In the genomic region with DNA sequence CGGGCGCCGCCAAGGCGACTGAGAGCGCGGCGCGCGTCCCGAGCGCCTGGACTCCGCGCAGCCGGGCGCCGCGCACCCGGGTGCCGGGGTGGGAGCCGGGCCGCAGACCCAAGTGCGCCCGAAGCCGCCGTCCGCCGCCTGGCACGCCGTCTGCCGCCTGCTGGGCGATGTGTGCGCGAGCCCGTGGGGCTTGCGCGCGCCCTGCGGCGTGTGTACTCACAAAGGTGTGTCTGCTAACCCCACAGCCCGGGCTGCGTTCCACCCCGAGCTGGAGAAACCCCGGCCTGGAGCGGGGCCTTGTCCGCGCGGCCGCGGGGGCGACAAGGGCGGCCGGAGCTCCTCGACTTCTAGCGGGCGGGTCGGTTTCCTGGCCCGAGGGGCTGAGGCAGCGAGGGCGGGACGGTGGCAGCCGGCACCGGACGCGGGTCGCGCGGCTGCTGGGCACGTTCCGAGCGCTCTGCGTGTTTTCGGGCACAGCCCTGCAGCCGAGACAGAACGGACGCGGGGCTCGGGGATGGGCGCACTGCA, we compare ENCODE assay signal across 8 cellular contexts. TPM values are rescaled to one million over a fixed set of nuclear protein-coding genes. Genes with fewer than 3 reads are reported as not detected.
A peak's percentile ranks its signal among the peaks of the same experiment; 100 is the strongest.
DNase-seq lines count a peak whose midpoint lies in the region; ATAC-seq, FAIRE-seq and TF ChIP-seq lines count a peak whose summit lies in the region.

No MANE protein-coding gene starts in this region.

- CTCF ChIA-PET in K562 (lab: Yijun Ruan, JAX; ENCODE audit: low intra/inter-chr PET ratio), result no interaction called here

- DNase-seq in GM06990 (ENCODE audit: extremely low read depth, insufficient read length), result peak; percentile 87
- DNase-seq in GOT3 (lab: John Stamatoyannopoulos, UW), result peak; percentile 54
- DNase-seq in T1000 (lab: John Stamatoyannopoulos, UW), result peak; percentile 68
- DNase-seq in K562 (ENCODE audit: extremely low read depth in 1 of 4, low spot score in 3 of 4), result peak; percentile 17 to 33 (median 26)
- no peak for DNase-seq in iPS DF 6.9 (ENCODE audit: low read depth, low spot score)
- peak; percentile 44 to 60 for DNase-seq in gastrocnemius medialis

- TF ChIP-seq RAD21 in K562 (CRISPR knock-in tag; conservative IDR thresholded peaks at IDR 0.05 in 1 of 2, IDR thresholded peaks at IDR 0.05 in 1 of 2), result no peak

- peaks cover 26% of the 10 kb centered on the region for H4K20me1 ChIP-seq in K562 (replicated peaks; ENCODE audit: control insufficient read depth, insufficient read depth, low read length)

- FAIRE-seq in K562 (lab: Jason Lieb, UNC), result no peak

- POLR2A ChIA-PET in K562 (lab: Yijun Ruan, JAX), result interaction anchor here (0.6 to 1.6 kb wide), 2 partner anchors 9 to 17 kb away, joined by 3 to 4 read pairs; no protein-coding TSS in a partner anchor

- TF ChIP-seq POLR2A in K562 (conservative IDR thresholded peaks at IDR 0.05) (no peak), gastrocnemius medialis (IDR thresholded peaks at IDR 0.05) (no peak)

- H3K4me2 ChIP-seq in K562 (ENCODE audit: insufficient read depth, low read length), result peak overlapping the region; percentile 76

- TF ChIP-seq CTCF in GM06990 (IDR thresholded peaks at IDR 0.05; ENCODE audit: insufficient read depth, low read length, poor library complexity, severe bottlenecking) (no peak), LNCAP (IDR thresholded peaks at IDR 0.05) (peak; percentile 46), K562 (IDR thresholded peaks at IDR 0.05 in 2 of 3, conservative IDR thresholded peaks at IDR 0.05 in 1 of 3; ENCODE audit: insufficient read depth in 2 of 3, low read depth in 1 of 3, low read length in 3 of 3) (no peak), gastrocnemius medialis (IDR thresholded peaks at IDR 0.05 in 4 of 5, conservative IDR thresholded peaks at IDR 0.05 in 1 of 5) (peak; percentile 16 to 67 (median 57))

- H3K9me1 ChIP-seq in K562 (ENCODE audit: control insufficient read depth, insufficient read depth, low read length), result no peaks in the 10 kb centered on the region

- intact Hi-C loops in K562 (cut with micrococcal nuclease), result loop anchor here (5.0 kb wide), 1 partner anchor 169 kb away; the partner anchor contains the start of gene SMIM15
- intact Hi-C loops in gastrocnemius medialis (cut with DNase I; ENCODE audit: low total_unique reads), result loop anchor here (1.0 to 5.0 kb wide), 5 partner anchors 28 to 976 kb away; partner anchors contain the start of genes KIF2A and SMIM15

- H3K79me2 ChIP-seq in K562 (ENCODE audit: control insufficient read depth, insufficient read depth, low read length), result no peaks in the 10 kb centered on the region

- BruUV-seq in K562 (replicated peaks; lab: Mats Ljungman, UMichigan), result no TSS peak

- H3K4me3 ChIP-seq in GM06990 (replicated peaks; ENCODE audit: low read depth, low read length) (peak overlapping the region; percentile 77), K562 (peak overlapping the region; percentile 49), iPS DF 6.9 (ENCODE audit: low read length) (peak overlapping the region; percentile 82), gastrocnemius medialis (peak overlapping the region; percentile 82 to 100 (median 91))

- H3K36me3 ChIP-seq in GM06990 (ENCODE audit: control insufficient read depth, insufficient read depth, low read length), result no peaks in the 10 kb centered on the region
- no peaks in the 10 kb centered on the region for H3K36me3 ChIP-seq in K562 (ENCODE audit: control insufficient read depth, insufficient read depth, low read length)
- no peaks in the 10 kb centered on the region for H3K36me3 ChIP-seq in iPS DF 6.9 (ENCODE audit: control insufficient read depth, insufficient read depth, low read length)
- no peaks in the 10 kb centered on the region for H3K36me3 ChIP-seq in gastrocnemius medialis

- in situ Hi-C loops in K562 (cut with MboI) (no loop called here), gastrocnemius medialis (cut with MboI; ENCODE audit: low sequenced_read_pairs in 4 of 4) (loop anchor here in 3 of 4 donors (25.0 kb wide), 2 partner anchors 169 to 394 kb away; partner anchors contain the start of genes SMIM15 (in 2 of the 3), ERCC8 (in 1 of the 3) and NDUFAF2 (in 1 of the 3))

- TF ChIP-seq EP300 in K562 (IDR thresholded peaks at IDR 0.05; ENCODE audit: low read length), result no peak

- peak overlapping the region in 1 of 2 experiments; percentile 87; a peak in 2 of 4 replicates for H3K9ac ChIP-seq in K562 (ENCODE audit: insufficient read depth in 1 of 2, low read depth in 2 of 2, low read length in 2 of 2)

- no peaks in the 10 kb centered on the region; the same call in none of the 2 replicates for H3K27me3 ChIP-seq in GM06990 (replicated peaks; ENCODE audit: control insufficient read depth, insufficient read depth, low read length)
- H3K27me3 ChIP-seq in K562 (ENCODE audit: control insufficient read depth in 2 of 2, insufficient read depth in 2 of 2, low read length in 2 of 2), result peaks cover 44 to 56% of the 10 kb centered on the region in 2 experiments
- peaks cover 42% of the 10 kb centered on the region for H3K27me3 ChIP-seq in iPS DF 6.9 (ENCODE audit: control insufficient read depth, insufficient read depth, low read length)
- H3K27me3 ChIP-seq in gastrocnemius medialis, result no peaks in the 10 kb centered on the region

- H2AFZ ChIP-seq in K562 (ENCODE audit: low read depth, low read length), result peak overlapping the region; percentile 77

- 2% methylated on average over 37 of the region's 78 CpGs for WGBS in K562 (ENCODE audit: insufficient coverage, low coverage, missing lambda C conversion rate)
- whole genome bisulfite sequencing in iPS DF 6.9 (ENCODE audit: insufficient coverage, insufficient read length), result no CpG with 5 or more reads among the region's 78 CpGs

- H3K27ac ChIP-seq in K562 (ENCODE audit: extremely low read depth, low read depth, low read length), result no peak overlapping the region
- H3K27ac ChIP-seq in iPS DF 6.9 (ENCODE audit: low read length), result no peak overlapping the region
- H3K27ac ChIP-seq in gastrocnemius medialis, result peak overlapping the region; percentile 90 to 94 (median 94)

- peaks cover 0 to 30% of the 10 kb centered on the region in 2 experiments; a peak in 2 of 5 replicates for H3K4me1 ChIP-seq in K562 (replicated peaks in 1 of 2; ENCODE audit: control insufficient read depth in 2 of 2, insufficient read depth in 2 of 2, low read length in 2 of 2)
- H3K4me1 ChIP-seq in iPS DF 6.9 (ENCODE audit: control insufficient read depth, insufficient read depth, low read length), result no peaks in the 10 kb centered on the region
- H3K4me1 ChIP-seq in gastrocnemius medialis, result peaks cover 7 to 14% of the 10 kb centered on the region in 2 donors

- H3K9me3 ChIP-seq in K562 (replicated peaks; ENCODE audit: control insufficient read depth, insufficient read depth, low read depth, low read length), result no peaks in the 10 kb centered on the region
- H3K9me3 ChIP-seq in iPS DF 6.9 (ENCODE audit: control insufficient read depth, insufficient read depth, low read length), result no peaks in the 10 kb centered on the region
- H3K9me3 ChIP-seq in gastrocnemius medialis, result no peaks in the 10 kb centered on the region

- ATAC-seq in K562, result peak; percentile 4
- ATAC-seq in gastrocnemius medialis, result peak; percentile 32 to 35
- ATAC-seq in HG03457 (IDR thresholded peaks at IDR 0.05; ENCODE audit: unreplicated experiment), result no peak

TF ChIP-seq in K562, 482 proteins besides CTCF, POLR2A, EP300 and RAD21 (continues in another document):
- no peak for TF ChIP-seq MNT (conservative IDR thresholded peaks at IDR 0.05)
- TF ChIP-seq SREBF1 (IDR thresholded peaks at IDR 0.05; ENCODE audit: borderline replicate concordance, low read depth, low read length), result no peak
- TF ChIP-seq TAF1 (IDR thresholded peaks at IDR 0.05; ENCODE audit: control insufficient read depth, extremely low read depth, insufficient read depth, low read length, severe bottlenecking), result no peak
- TF ChIP-seq PTTG1 (tag; IDR thresholded peaks at IDR 0.05; ENCODE audit: low read depth), result no peak
- TF ChIP-seq KLF6 (CRISPR knock-in tag; IDR thresholded peaks at IDR 0.05; ENCODE audit: borderline replicate concordance), result no peak
- no peak for TF ChIP-seq RFX7 (CRISPR knock-in tag; IDR thresholded peaks at IDR 0.05)

RNA-seq across cellular contexts. Expression of gene ZSWIM6, which starts 1.1 kb away (rescaled TPM):
- 3.1 and 3.9 TPM in 2 replicates for total RNA-seq in K562 (2011; cell fraction: chromatin; rRNA removed; ENCODE audit: low replicate concordance)
- total RNA-seq in K562 (2011; cell fraction: nucleolus; rRNA removed), result 1.8 and 2.2 TPM in 2 replicates
- 1.8 and 2.2 TPM in 2 replicates for total RNA-seq in K562 (2011; cell fraction: nucleoplasm; rRNA removed)
- total RNA-seq in K562 (2014; rRNA removed) (1.1 and 1.3 TPM in 2 replicates), K562 (2014; rRNA removed; fragmentation: Illumina TruSeq; extraction: Trizol) (1.8 and 2.0 TPM in 2 replicates), K562 (2015; rRNA removed; fragmentation: Illumina TruSeq; extraction: Trizol) (1.7 and 2.0 TPM in 2 replicates), K562 (2021) (2.8 and 3.2 TPM in 2 replicates), gastrocnemius medialis (1 to 10 TPM; 1.9 to 4.0 (median 3.0) TPM)
- polyA plus RNA-seq in K562 (2011; rRNA removed) (2.7 and 3.8 TPM in 2 replicates), K562 (2014; fragmentation: Illumina TruSeq; extraction: Trizol) (3.0 and 3.1 TPM in 2 replicates), K562 (2014; fragmentation: Nextera tagmentation; extraction: Ambion mirVana) (1 to 10 TPM in 1 of 2 experiments, under 1 TPM in 1; 0.81 to 1.6 TPM), K562 (2014; rRNA removed) (1.6 and 2.2 TPM in 2 replicates)
- polyA plus RNA-seq in K562 (2011; cell fraction: cytosol; rRNA removed), result 1.7 and 3.2 TPM in 2 replicates
- 6.7 and 9.7 TPM in 2 replicates for polyA plus RNA-seq in K562 (2011; cell fraction: nucleus; rRNA removed)
- 1.5 and 2.4 TPM in 2 replicates for polyA plus RNA-seq in K562 (2012)
- 5.6 and 6.0 TPM in 2 replicates for polyA minus RNA-seq in K562 (2011; rRNA and poly(A)+ RNA removed)
- 2.6 and 3.3 TPM in 2 replicates for polyA minus RNA-seq in K562 (2011; cell fraction: cytosol; rRNA and poly(A)+ RNA removed)
- 2.8 and 7.3 TPM in 2 replicates for polyA minus RNA-seq in K562 (2011; cell fraction: nucleus; rRNA and poly(A)+ RNA removed)

Comparison
In these comparisons a context has a peak if more than half of its experiments do, and no peak if none do; other contexts are left out.
1. CTCF ChIP-seq: peak in LNCAP (single experiment) and gastrocnemius medialis (5 of 5); none in GM06990 (single experiment) and K562 (0 of 3).
2. H3K27ac ChIP-seq: peak in gastrocnemius medialis (4 of 4); none in K562 (single experiment) and iPS DF 6.9 (single experiment).
3. Peak in every context shown above with its lines, with median percentiles within 50 percentile points of each other: H3K4me3 ChIP-seq.